31 cellular contexts compared by ENCODE assay signal in genomic region chr13:113740286-113740556, GRCh38. TPM values are rescaled to one million over a fixed set of nuclear protein-coding genes. Genes with fewer than 3 reads are reported as not detected.
"Had no signal": no experiment of that assay in that cellular context is flagged by ENCODE, and none has a peak within 500 bp of the region (broad histone marks: within the 10 kb centered on the region; RNA-seq: fewer than 3 reads in every experiment).

No MANE protein-coding gene starts in this region.

- H3K4me1 ChIP-seq: adrenal gland, ascending aorta, breast epithelium, colonic mucosa, esophagus muscularis mucosa, foreskin keratinocyte, gastrocnemius medialis had no signal

- DNase-seq: activated B cell treated with CpG ODN at 0.5 μM for 24 hours; activated CD4-positive, alpha-beta memory T cell treated with anti-CD3 and anti-CD28 coated beads for 36 hours; activated CD4-positive, alpha-beta T cell treated with anti-CD3 and anti-CD28 coated beads for 48 hours; activated CD4-positive, alpha-beta T cell treated with anti-CD3 and anti-CD28 coated beads, Interleukin-2, amount 50 U/mL, for 1 hour; activated CD8-positive, alpha-beta memory T cell treated with anti-CD3 and anti-CD28 coated beads, Interleukin-2, amount 10 ng/mL, durations not matched to agents 7 days and 5 days; activated CD8-positive, alpha-beta memory T cell treated with anti-CD3 and anti-CD28 coated beads, Interleukin-2, amount 50 U/mL, for 4 hours; activated CD8-positive, alpha-beta T cell treated with anti-CD3 and anti-CD28 coated beads, Interleukin-2, amount 10 ng/mL, durations not matched to agents 7 days and 5 days; activated effector memory CD4-positive, alpha-beta T cell treated with anti-CD3 and anti-CD28 coated beads, Interleukin-2, amount 50 U/mL, for 16 hours; activated naive CD4-positive, alpha-beta T cell treated with anti-CD3 and anti-CD28 coated beads for 36 hours; activated naive CD8-positive, alpha-beta T cell treated with anti-CD3 and anti-CD28 coated beads for 36 hours; activated naive CD8-positive, alpha-beta T cell treated with anti-CD3 and anti-CD28 coated beads, Interleukin-2, amount 50 U/mL, for 24 hours; activated T-cell treated with anti-CD3 and anti-CD28 coated beads, Interleukin-2, amount 50 U/mL, for 1 hour; activated T-cell treated with anti-CD3 and anti-CD28 coated beads, Interleukin-2, amount 50 U/mL, for 48 hours; adrenal gland; amygdala; central memory CD4-positive, alpha-beta T cell; cerebellar nuclear complex; colonic mucosa; effector memory CD4-positive, alpha-beta T cell; endodermal cell; foreskin keratinocyte; gastrocnemius medialis; glutamatergic neuron; T-helper 17 cell; T1000 had no signal

- H3K27me3 ChIP-seq: adrenal gland, cardiac muscle cell, colonic mucosa, gastrocnemius medialis had no signal

- H3K36me3 ChIP-seq: adrenal gland, ascending aorta, breast epithelium, cardiac muscle cell, colonic mucosa, esophagus muscularis mucosa, gastrocnemius medialis, heart left ventricle had no signal

- ATAC-seq: activated CD4-positive, CD25-positive, alpha-beta regulatory T cell treated with anti-CD3 and anti-CD28 coated beads, Interleukin-2, amount 50 U/mL, for 24 hours; activated CD8-positive, alpha-beta memory T cell treated with anti-CD3 and anti-CD28 coated beads, Interleukin-2, amount 10 ng/mL, durations not matched to agents 7 days and 5 days; activated CD8-positive, alpha-beta T cell treated with anti-CD3 and anti-CD28 coated beads, Interleukin-2, amount 10 ng/mL, durations not matched to agents 7 days and 5 days; activated naive CD8-positive, alpha-beta T cell treated with anti-CD3 and anti-CD28 coated beads, Interleukin-2, amount 50 U/mL, for 24 hours; foreskin keratinocyte; gastrocnemius medialis; T-helper 17 cell had no signal

- H3K9me3 ChIP-seq: adrenal gland, ascending aorta, breast epithelium, colonic mucosa, esophagus muscularis mucosa, gastrocnemius medialis, heart left ventricle had no signal

- H3K27ac ChIP-seq: adrenal gland, ascending aorta, breast epithelium, cardiac muscle cell, colonic mucosa, esophagus muscularis mucosa, foreskin keratinocyte, gastrocnemius medialis, heart left ventricle had no signal

- H3K4me3 ChIP-seq: adrenal gland, ascending aorta, breast epithelium, cardiac muscle cell, colonic mucosa, esophagus muscularis mucosa, gastrocnemius medialis, heart left ventricle had no signal

RNA-seq across cellular contexts. Expression of gene TMEM255B, which starts 18.8 kb away (rescaled TPM):
- total RNA-seq: cardiac muscle cell had no signal
